In genomic region chr13:79589605-79590511, GRCh38 we compare ENCODE assay signal across 13 cellular contexts.
DNase-seq lines count a peak whose midpoint lies in the region; ATAC-seq and TF ChIP-seq lines count a peak whose summit lies in the region.
"Had no signal": no experiment of that assay in that cellular context is flagged by ENCODE, and none has a peak within 500 bp of the region (broad histone marks: within the 10 kb centered on the region; RNA-seq: fewer than 3 reads in every experiment).

No MANE protein-coding gene starts in this region.

- H3K56ac ChIP-seq in IMR-90 (ENCODE audit: extremely low read depth, insufficient read depth, low read length), result no peak overlapping the region

- no peak overlapping the region for H3K9ac ChIP-seq in IMR-90 (ENCODE audit: low read depth, low read length)
- H3K9ac ChIP-seq in SU-DHL-6 (ENCODE audit: low read length), result no peak overlapping the region

- TF ChIP-seq POLR2A in IMR-90 (IDR thresholded peaks at IDR 0.05; ENCODE audit: low read depth, low read length), result no peak

- no peak overlapping the region for H4K91ac ChIP-seq in IMR-90 (ENCODE audit: insufficient read depth, low read depth, low read length)

- no CpG with 5 or more reads among the region's 7 CpGs for WGBS in IMR-90 (ENCODE audit: extremely low coverage in 2 of 2, insufficient read length in 1 of 2), 2 experiments

- H3K79me2 ChIP-seq in SU-DHL-6 (ENCODE audit: insufficient read depth, low read length), result no peaks in the 10 kb centered on the region

- 0 out of 2 replicates have a peak, but pooled peaks cover 3% of the 10 kb centered on the region for H3K9me2 ChIP-seq in SU-DHL-6 (replicated peaks; ENCODE audit: insufficient read depth, low read length)

- no peak overlapping the region for H3K27ac ChIP-seq in IMR-90 (ENCODE audit: insufficient read depth, low read length)
- H3K27ac ChIP-seq in SU-DHL-6 (ENCODE audit: low read depth, low read length), result no peak overlapping the region
- H3K27ac ChIP-seq in CD4-positive, alpha-beta memory T cell (ENCODE audit: low read depth, low read length), result no peak overlapping the region
- H3K27ac ChIP-seq: spleen had no signal

- H3K9me3 Mint-ChIP-seq in CD4-positive, alpha-beta memory T cell, result peaks cover 0 to 9% (median 4%) of the 10 kb centered on the region in 8 donors

- no peak overlapping the region for H3K14ac ChIP-seq in IMR-90 (replicated peaks; ENCODE audit: low read depth, low read length)

- CTCF ChIA-PET in IMR-90 (lab: Yijun Ruan, JAX), result no interaction called here
- CTCF ChIA-PET in CD4-positive, alpha-beta memory T cell (lab: Charles Lee; ENCODE audit: partially characterized antibody), result no interaction called here

- no peaks in the 10 kb centered on the region for H3K9me1 ChIP-seq in IMR-90 (ENCODE audit: insufficient read depth, low read length)

- H3K9me3 ChIP-seq in IMR-90 (ENCODE audit: control insufficient read depth, insufficient read depth, low read length) (no peaks in the 10 kb centered on the region), SU-DHL-6 (ENCODE audit: insufficient read depth, low read length) (no peaks in the 10 kb centered on the region)
- H3K9me3 ChIP-seq in CD4-positive, alpha-beta memory T cell (ENCODE audit: control insufficient read depth in 1 of 2, low read length in 2 of 2), result no peaks in the 10 kb centered on the region

- no peaks in the 10 kb centered on the region for H3K4me1 ChIP-seq in IMR-90 (ENCODE audit: control insufficient read depth, insufficient read depth, low read length)
- no peaks in the 10 kb centered on the region for H3K4me1 ChIP-seq in CD4-positive, alpha-beta memory T cell (ENCODE audit: insufficient read depth, low read length)
- H3K4me1 ChIP-seq: spleen had no signal

- H3K27me3 Mint-ChIP-seq in CD4-positive, alpha-beta memory T cell, result peaks cover 0 to 6% of the 10 kb centered on the region in 2 donors

- H3K27ac Mint-ChIP-seq in CD4-positive, alpha-beta memory T cell, result no peak overlapping the region

- no peak overlapping the region for H2BK5ac ChIP-seq in IMR-90 (ENCODE audit: low read depth, low read length, poor library complexity, severe bottlenecking)

- TF ChIP-seq CTCF in IMR-90 (conservative IDR thresholded peaks at IDR 0.05; ENCODE audit: low read depth, low read length), result no peak
- TF ChIP-seq CTCF in SU-DHL-6 (IDR thresholded peaks at IDR 0.05; ENCODE audit: insufficient read depth, low read length, poor library complexity, severe bottlenecking), result no peak

- H3K4me3 ChIP-seq in IMR-90 (ENCODE audit: insufficient read depth, low read depth, low read length) (no peak overlapping the region), SU-DHL-6 (ENCODE audit: insufficient read depth, low read length, poor library complexity, severe bottlenecking) (no peak overlapping the region)
- no peak overlapping the region for H3K4me3 ChIP-seq in CD4-positive, alpha-beta memory T cell (ENCODE audit: low read length in 2 of 2)
- H3K4me3 ChIP-seq: spleen had no signal

- no peak overlapping the region for H3K18ac ChIP-seq in IMR-90 (ENCODE audit: low read depth, low read length)

- H4K5ac ChIP-seq in IMR-90 (ENCODE audit: low read depth, low read length), result no peak overlapping the region

- peak; percentile 32; the same call in 1 of the 2 replicates for ATAC-seq in IMR-90 (ENCODE audit: low read depth)
- ATAC-seq: Panc1 had no signal

- H3K4me1 Mint-ChIP-seq in CD4-positive, alpha-beta memory T cell, result no peaks in the 10 kb centered on the region

- dilution Hi-C loops in IMR-90 (cut with HindIII; ENCODE audit: low sequenced_read_pairs, unreplicated experiment), result no loop called here

- peak; percentile 8 for DNase-seq in COLO829 (ENCODE audit: low spot score)
- DNase-seq in IMR-90, result no peak
- DNase-seq in myocyte (ENCODE audit: low read depth), result peak; percentile 26
- DNase-seq in mucosa of gallbladder (ENCODE audit: low spot score), result no peak
- no peak for DNase-seq in CD4-positive, alpha-beta memory T cell
- DNase-seq in activated CD4-positive, alpha-beta T cell treated with anti-CD3 and anti-CD28 coated beads, Interleukin-2, amount 50 U/mL, for 1 hour, result no peak
- DNase-seq in iPS-NIHi11 (ENCODE audit: low spot score), result no peak
- DNase-seq: activated T-cell treated with anti-CD3 and anti-CD28 coated beads, Interleukin-2, amount 50 U/mL, for 48 hours; C1 segment of cervical spinal cord; NCI-H1930; spleen had no signal

- intact Hi-C loops in IMR-90 (cut with micrococcal nuclease), result no loop called here
- intact Hi-C loops in CD4-positive, alpha-beta memory T cell (cut with micrococcal nuclease), result no loop called here

- H4K20me1 ChIP-seq in IMR-90 (ENCODE audit: insufficient read depth, low read length) (no peaks in the 10 kb centered on the region), SU-DHL-6 (ENCODE audit: low read depth, low read length) (no peaks in the 10 kb centered on the region)

- H3K4me3 Mint-ChIP-seq in CD4-positive, alpha-beta memory T cell, result no peak overlapping the region

- TF ChIP-seq RAD21 in IMR-90 (IDR thresholded peaks at IDR 0.05; ENCODE audit: low read length), result no peak

- no peaks in the 10 kb centered on the region for H3K36me3 Mint-ChIP-seq in CD4-positive, alpha-beta memory T cell

- no peak overlapping the region for H2BK15ac ChIP-seq in IMR-90 (ENCODE audit: low read depth, low read length)

- no peak overlapping the region for H4K8ac ChIP-seq in IMR-90 (ENCODE audit: low read depth in 2 of 2, low read length in 2 of 2)

- H3F3A ChIP-seq in SU-DHL-6 (ENCODE audit: insufficient read depth), result no peaks in the 10 kb centered on the region

- H3K79me1 ChIP-seq in IMR-90 (ENCODE audit: low read depth in 1 of 2, low read length in 2 of 2), result no peaks in the 10 kb centered on the region

- no peak overlapping the region for H2BK120ac ChIP-seq in IMR-90 (ENCODE audit: low read depth, low read length)

- H3K4me2 ChIP-seq in IMR-90 (ENCODE audit: low read depth, low read length) (peak overlapping the region; percentile 5; the same call in 1 of the 2 replicates), SU-DHL-6 (ENCODE audit: low read depth, low read length, poor library complexity, severe bottlenecking) (peak overlapping the region; percentile 25)

- H3K36me3 ChIP-seq in IMR-90 (ENCODE audit: control insufficient read depth, insufficient read depth, low read length) (no peaks in the 10 kb centered on the region), SU-DHL-6 (ENCODE audit: low read length) (no peaks in the 10 kb centered on the region)
- H3K36me3 ChIP-seq in CD4-positive, alpha-beta memory T cell (ENCODE audit: insufficient read depth, low read length), result no peaks in the 10 kb centered on the region
- H3K36me3 ChIP-seq: spleen had no signal

- POLR2A ChIA-PET in IMR-90 (lab: Charles Lee; ENCODE audit: unreplicated experiment), result no interaction called here
- POLR2A ChIA-PET in CD4-positive, alpha-beta memory T cell (lab: Charles Lee; ENCODE audit: partially characterized antibody), result no interaction called here

- no peak overlapping the region for H3K23ac ChIP-seq in IMR-90 (ENCODE audit: low read depth, low read length)

- H3K27me3 ChIP-seq in IMR-90 (ENCODE audit: control insufficient read depth, insufficient read depth, low read length) (no peaks in the 10 kb centered on the region), SU-DHL-6 (ENCODE audit: low read length) (no peaks in the 10 kb centered on the region)
- no peaks in the 10 kb centered on the region for H3K27me3 ChIP-seq in CD4-positive, alpha-beta memory T cell (ENCODE audit: insufficient read depth, low read length)
- H3K27me3 ChIP-seq: spleen had no signal

- H2BK20ac ChIP-seq in IMR-90 (ENCODE audit: low read depth, low read length), result no peak overlapping the region

- in situ Hi-C loops in IMR-90 (cut with MboI; ENCODE audit: low sequenced_read_pairs), result no loop called here

- H3K4ac ChIP-seq in IMR-90 (ENCODE audit: low read depth, low read length), result no peak overlapping the region

- BruUV-seq in IMR-90 (replicated peaks; lab: Mats Ljungman, UMichigan), result no TSS peak

- no peak overlapping the region for H2AK9ac ChIP-seq in IMR-90 (replicated peaks; ENCODE audit: low read depth, low read length, poor library complexity)

- H2AFZ ChIP-seq in IMR-90 (replicated peaks; ENCODE audit: low read length, poor library complexity), result no peak overlapping the region
- no peak overlapping the region for H2AFZ ChIP-seq in SU-DHL-6 (ENCODE audit: low read depth, low read length, severe bottlenecking)

- H2AK5ac ChIP-seq in IMR-90 (ENCODE audit: low read depth, low read length), result no peak overlapping the region

TF ChIP-seq in IMR-90, 13 proteins besides CTCF, POLR2A, EP300 and RAD21:
- TF ChIP-seq BHLHE40 (IDR thresholded peaks at IDR 0.05; ENCODE audit: low read depth, low read length), result no peak
- TF ChIP-seq MAFK (IDR thresholded peaks at IDR 0.05; ENCODE audit: low read depth, low read length), result no peak
- TF ChIP-seq SMC3 (IDR thresholded peaks at IDR 0.05; ENCODE audit: low read depth, low read length), result no peak
- TF ChIP-seq MAZ (IDR thresholded peaks at IDR 0.05; ENCODE audit: borderline replicate concordance, low read depth, low read length), result no peak
- TF ChIP-seq FOS (IDR thresholded peaks at IDR 0.05; ENCODE audit: low read depth, low read length), result no peak
- TF ChIP-seq RFX5 (IDR thresholded peaks at IDR 0.05; ENCODE audit: low read depth, low read length), result no peak
- no peak for TF ChIP-seq CHD1 (IDR thresholded peaks at IDR 0.05; ENCODE audit: low read depth, low read length)
- no peak for TF ChIP-seq USF2 (IDR thresholded peaks at IDR 0.05; ENCODE audit: low read depth, low read length)
- no peak for TF ChIP-seq ELK1 (IDR thresholded peaks at IDR 0.05; ENCODE audit: borderline replicate concordance, low read depth, low read length)
- TF ChIP-seq CEBPB (IDR thresholded peaks at IDR 0.05; ENCODE audit: low read depth, low read length), result no peak

Comparison
In these comparisons a context has a peak if more than half of its experiments do, and no peak if none do; other contexts are left out.
1. DNase-seq: peak in COLO829 (single experiment) and myocyte (single experiment); none in IMR-90 (single experiment), mucosa of gallbladder (single experiment), CD4-positive, alpha-beta memory T cell (0 of 5), activated CD4-positive, alpha-beta T cell treated with anti-CD3 and anti-CD28 coated beads, Interleukin-2, amount 50 U/mL, for 1 hour (single experiment) and iPS-NIHi11 (single experiment).